Comparison of ENCODE assay signal across 1 cellular context in the genomic region with DNA sequence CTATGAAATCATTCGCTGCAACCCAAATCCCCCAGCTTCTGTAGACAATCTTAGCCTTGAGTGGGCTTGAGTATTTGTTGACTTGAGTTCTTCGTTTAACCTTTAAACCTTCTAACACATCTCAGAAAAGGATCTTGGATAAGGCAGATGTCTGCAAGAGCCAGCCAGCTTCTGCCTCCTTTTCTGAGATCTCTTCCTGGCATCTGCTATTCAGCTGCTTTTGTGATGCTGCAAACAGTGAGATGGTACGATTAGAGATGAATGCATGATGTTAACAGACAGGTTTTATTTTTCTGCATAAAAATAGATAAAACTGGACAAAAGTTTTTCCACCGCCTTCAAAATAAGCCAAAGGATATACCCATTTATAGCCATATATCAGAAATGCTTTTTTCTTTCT.
TF ChIP-seq lines count a peak whose summit lies in the region.

No MANE protein-coding gene starts in this region.

TF ChIP-seq in H1, 55 proteins besides CTCF, POLR2A, EP300 and RAD21:
- TF ChIP-seq CREB1 (IDR thresholded peaks at IDR 0.05), result no peak
- no peak for TF ChIP-seq JUN (IDR thresholded peaks at IDR 0.05; ENCODE audit: low read depth, low read length)
- TF ChIP-seq E2F6 (IDR thresholded peaks at IDR 0.05), result no peak
- TF ChIP-seq, protein P1, sequence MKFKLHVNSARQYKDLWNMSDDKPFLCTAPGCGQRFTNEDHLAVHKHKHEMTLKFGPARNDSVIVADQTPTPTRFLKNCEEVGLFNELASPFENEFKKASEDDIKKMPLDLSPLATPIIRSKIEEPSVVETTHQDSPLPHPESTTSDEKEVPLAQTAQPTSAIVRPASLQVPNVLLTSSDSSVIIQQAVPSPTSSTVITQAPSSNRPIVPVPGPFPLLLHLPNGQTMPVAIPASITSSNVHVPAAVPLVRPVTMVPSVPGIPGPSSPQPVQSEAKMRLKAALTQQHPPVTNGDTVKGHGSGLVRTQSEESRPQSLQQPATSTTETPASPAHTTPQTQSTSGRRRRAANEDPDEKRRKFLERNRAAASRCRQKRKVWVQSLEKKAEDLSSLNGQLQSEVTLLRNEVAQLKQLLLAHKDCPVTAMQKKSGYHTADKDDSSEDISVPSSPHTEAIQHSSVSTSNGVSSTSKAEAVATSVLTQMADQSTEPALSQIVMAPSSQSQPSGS (IDR thresholded peaks at IDR 0.05; ENCODE audit: low read length), result no peak
- TF ChIP-seq BCL11A (IDR thresholded peaks at IDR 0.05; ENCODE audit: low read depth in 2 of 2, low read length in 2 of 2), result no peak
- TF ChIP-seq RNF2 (IDR thresholded peaks at IDR 0.05; ENCODE audit: borderline replicate concordance, low read depth, low read length, missing control alignments, poor library complexity, severe bottlenecking), result no peak
- no peak for TF ChIP-seq POU5F1 (IDR thresholded peaks at IDR 0.05; ENCODE audit: low read depth, low read length)
- TF ChIP-seq NRF1 (IDR thresholded peaks at IDR 0.05; ENCODE audit: low read depth, low read length), result no peak
- no peak for TF ChIP-seq SP1 (IDR thresholded peaks at IDR 0.05; ENCODE audit: low read depth, low read length)
- TF ChIP-seq TCF12 (IDR thresholded peaks at IDR 0.05; ENCODE audit: low read depth, low read length), result no peak
- no peak for TF ChIP-seq CHD2 (IDR thresholded peaks at IDR 0.05; ENCODE audit: low read length)
- TF ChIP-seq FOSL1 (IDR thresholded peaks at IDR 0.05; ENCODE audit: insufficient read depth, low read depth, low read length), result no peak
- no peak for TF ChIP-seq KDM4A (IDR thresholded peaks at IDR 0.05; ENCODE audit: low read depth, low read length, severe bottlenecking)
- TF ChIP-seq KDM1A (IDR thresholded peaks at IDR 0.05; ENCODE audit: borderline replicate concordance, low read length), result no peak
- no peak for TF ChIP-seq PHF8 (conservative IDR thresholded peaks at IDR 0.05; ENCODE audit: low read depth, low read length)
- TF ChIP-seq ATF3 (IDR thresholded peaks at IDR 0.05; ENCODE audit: insufficient read depth, low read depth, low read length), result no peak
- TF ChIP-seq CHD1 (IDR thresholded peaks at IDR 0.05; ENCODE audit: low read depth, low read length), result no peak
